Comparison of ENCODE assay signal across 24 cellular contexts in genomic region chr4:109296545-109296944, GRCh38. TPM values are rescaled to one million over a fixed set of nuclear protein-coding genes. Genes with fewer than 3 reads are reported as not detected.
"Had no signal": no experiment of that assay in that cellular context is flagged by ENCODE, and none has a peak within 500 bp of the region (broad histone marks: within the 10 kb centered on the region; RNA-seq: fewer than 3 reads in every experiment).

No MANE protein-coding gene starts in this region.

- DNase-seq: activated CD4-positive, alpha-beta T cell treated with anti-CD3 and anti-CD28 coated beads for 1 hour; activated CD4-positive, alpha-beta T cell treated with anti-CD3 and anti-CD28 coated beads, Interleukin-2, amount 50 U/mL, for 1 hour; activated naive CD4-positive, alpha-beta T cell; activated T-cell treated with anti-CD3 and anti-CD28 coated beads, Interleukin-2, amount 50 U/mL, for 1 hour; adrenal gland; body of pancreas; caudate nucleus; dermis blood vessel endothelial cell; effector CD8-positive, alpha-beta T cell; hippocampal formation; left colon; naive thymus-derived CD8-positive, alpha-beta T cell; stimulated activated CD4-positive, alpha-beta T cell treated with anti-CD3 and anti-CD28 coated beads, Interleukin-4, amount 100 ng/mL, for 4 hours; substantia nigra; T-helper 9 cell; thyroid gland; upper lobe of right lung had no signal

- H3K9me3 Mint-ChIP-seq: mesothelial cell of epicardium; naive thymus-derived CD8-positive, alpha-beta T cell; neural progenitor cell; stimulated activated naive CD8-positive, alpha-beta T cell treated with anti-CD3 and anti-CD28 coated beads, Interleukin-15, Interleukin-2, amounts not matched to agents 100 ng/mL and 50 ng/mL, for 24 hours had no signal

- H3K4me3 ChIP-seq: adrenal gland, body of pancreas, neural progenitor cell, thyroid gland, upper lobe of right lung had no signal

- H3K27ac ChIP-seq: adrenal gland, body of pancreas, neural progenitor cell, thyroid gland, upper lobe of right lung had no signal

- H3K36me3 Mint-ChIP-seq: activated naive CD8-positive, alpha-beta T cell; naive thymus-derived CD8-positive, alpha-beta T cell; neural progenitor cell had no signal

- H3K9me3 ChIP-seq: adrenal gland, body of pancreas, thyroid gland, upper lobe of right lung had no signal

- H3K27me3 ChIP-seq: thyroid gland had no signal

- FAIRE-seq: frontal cortex had no signal

- H3K4me1 ChIP-seq: neural progenitor cell had no signal

- H3K9ac ChIP-seq: neural progenitor cell had no signal

- H2AFZ ChIP-seq: neural progenitor cell had no signal

- H3K27ac Mint-ChIP-seq: activated naive CD8-positive, alpha-beta T cell; mesothelial cell of epicardium; naive thymus-derived CD8-positive, alpha-beta T cell; neural progenitor cell; progenitor cell of endocrine pancreas; stimulated activated naive CD8-positive, alpha-beta T cell treated with anti-CD3 and anti-CD28 coated beads, Interleukin-15, Interleukin-2, amounts not matched to agents 100 ng/mL and 50 ng/mL, for 24 hours had no signal

- H3K36me3 ChIP-seq: adrenal gland, neural progenitor cell, thyroid gland, upper lobe of right lung had no signal

- H3K4me2 ChIP-seq: neural progenitor cell had no signal

- H3K4me3 Mint-ChIP-seq: activated naive CD8-positive, alpha-beta T cell; mesothelial cell of epicardium; naive thymus-derived CD8-positive, alpha-beta T cell; neural progenitor cell; stimulated activated naive CD8-positive, alpha-beta T cell treated with anti-CD3 and anti-CD28 coated beads, Interleukin-15, Interleukin-2, amounts not matched to agents 100 ng/mL and 50 ng/mL, for 24 hours had no signal

RNA-seq across cellular contexts. Expression of gene COL25A1, which starts 5.9 kb away (rescaled TPM):
- total RNA-seq: T-helper 1 cell treated with Interleukin-12 subunit alpha and Interleukin-12 subunit beta and Interleukin-4 antibody, amounts not matched to agents 30 ng/mL and 1 ng/mL, for 36 hours had no signal
- polyA plus RNA-seq: naive thymus-derived CD8-positive, alpha-beta T cell had no signal
